Comparison of ENCODE assay signal across 1 cellular context in genomic region chr3:12966847-12967750, GRCh38.
TF ChIP-seq lines count a peak whose summit lies in the region.

No MANE protein-coding gene starts in this region.

TF ChIP-seq in HEK293, 187 proteins besides CTCF, POLR2A, EP300 and RAD21 (continued from another document):
- peak; percentile 60; the same call in 1 of the 2 replicates for TF ChIP-seq KLF8 (tag by site-specific recombination; IDR thresholded peaks at IDR 0.05)
- TF ChIP-seq ZNF843 (tag by site-specific recombination; IDR thresholded peaks at IDR 0.05): no peak; the same call in 1 of the 2 replicates
- peak; percentile 96 for TF ChIP-seq ZBTB8A (tag by site-specific recombination; IDR thresholded peaks at IDR 0.05)
- TF ChIP-seq ZNF585B (tag by site-specific recombination; IDR thresholded peaks at IDR 0.05): no peak
- no peak for TF ChIP-seq ZNF621 (tag by site-specific recombination; IDR thresholded peaks at IDR 0.05)
- TF ChIP-seq ZNF596 (tag by site-specific recombination; IDR thresholded peaks at IDR 0.05): peak; percentile 45
- TF ChIP-seq BCL11A (tag by site-specific recombination; IDR thresholded peaks at IDR 0.05; ENCODE audit: low read depth): peak; percentile 48; the same call in 1 of the 2 replicates
